ENCODE assay signal across 16 cellular contexts in the genomic region with DNA sequence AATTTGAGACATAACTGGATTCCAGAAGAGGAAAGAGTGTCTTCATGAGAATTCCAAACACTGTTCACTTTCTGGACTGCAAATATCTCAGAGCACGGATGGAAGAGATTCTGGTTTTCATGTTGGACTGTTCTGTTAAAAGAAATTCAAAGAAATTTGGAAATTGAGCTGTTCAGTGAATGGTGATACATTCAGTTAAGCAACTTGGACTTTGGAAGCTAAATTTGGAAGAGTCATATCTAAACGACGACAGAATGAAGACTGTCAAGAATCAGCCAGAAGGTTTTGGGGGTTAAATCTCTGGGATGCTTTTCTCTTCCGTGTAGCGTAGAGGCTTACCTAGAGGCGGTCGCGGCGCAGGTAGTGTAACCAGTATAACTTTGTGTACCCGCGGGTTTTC. TPM values are rescaled to one million over a fixed set of nuclear protein-coding genes. Genes with fewer than 3 reads are reported as not detected.
DNase-seq lines count a peak whose midpoint lies in the region; ATAC-seq, FAIRE-seq and TF ChIP-seq lines count a peak whose summit lies in the region.
"Had no signal": no experiment of that assay in that cellular context is flagged by ENCODE, and none has a peak within 500 bp of the region (broad histone marks: within the 10 kb centered on the region; RNA-seq: fewer than 3 reads in every experiment).

No MANE protein-coding gene starts in this region.

- H3K4me3 ChIP-seq in liver (ENCODE audit: low read depth in 1 of 3, low read length in 3 of 3) (no peak overlapping the region), HepG2 (replicated peaks in 1 of 3; ENCODE audit: insufficient read depth in 1 of 3, low read depth in 2 of 3, low read length in 3 of 3) (no peak overlapping the region)
- H3K4me3 ChIP-seq: BLaER1 treated with 17β-estradiol and CSF1 and Interleukin-3, amounts not matched to agents 10 nM and 100 nM; GM23248 had no signal

- peaks cover 45% of the 10 kb centered on the region for H3K36me3 Mint-ChIP-seq in chondrocyte (ENCODE audit: low read depth)

- intact Hi-C loops in HepG2 (cut with micrococcal nuclease; ENCODE audit: unreplicated experiment) = no loop called here

- in situ Hi-C loops in HepG2 (cut with HindIII; ENCODE audit: extremely low pct_ligation_motif_present, low pct_unique_long_range_greater_than_20kb) = no loop called here

- TF ChIP-seq CTCF in liver (IDR thresholded peaks at IDR 0.05; ENCODE audit: low read depth, low read length, missing input control) (no peak), HepG2 (CRISPR knock-in tag; IDR thresholded peaks at IDR 0.05) (no peak), chondrocyte (IDR thresholded peaks at IDR 0.05) (no peak)

- peaks cover 3% of the 10 kb centered on the region for H3K4me1 Mint-ChIP-seq in chondrocyte (ENCODE audit: low read depth)

- no peak for DNase-seq in HepG2 (ENCODE audit: low spot score)
- no peak for DNase-seq in chondrocyte (ENCODE audit: low spot score)
- no peak for DNase-seq in left lobe of liver (ENCODE audit: low spot score)
- no peak for DNase-seq in ecto neural progenitor cell (ENCODE audit: low spot score)
- DNase-seq in LoVo (ENCODE audit: low spot score) = no peak
- no peak for DNase-seq in central memory CD4-positive, alpha-beta T cell
- no peak for DNase-seq in NCI-H345 treated with DMSO at 0.1 percent for 48 hours (lab: John Stamatoyannopoulos, UW; ENCODE audit: unreplicated experiment)
- DNase-seq: ACHN; CD4-positive, CD25-positive, alpha-beta regulatory T cell; DMS53; GF-D8; GM23248 had no signal

- H3K9ac ChIP-seq in liver (ENCODE audit: low read depth in 1 of 2, low read length in 2 of 2) (no peak overlapping the region), HepG2 (ENCODE audit: insufficient read depth, low read depth, low read length) (no peak overlapping the region)
- H3K9ac ChIP-seq: BLaER1 treated with 17β-estradiol and CSF1 and Interleukin-3, amounts not matched to agents 10 nM and 100 nM; GM23248 had no signal

- TF ChIP-seq EP300 in HepG2 (IDR thresholded peaks at IDR 0.05; ENCODE audit: low read depth in 2 of 2, low read length in 2 of 2) (no peak), HepG2 (CRISPR knock-in tag; IDR thresholded peaks at IDR 0.05; ENCODE audit: borderline replicate concordance) (no peak)

- H3K36me3 ChIP-seq in liver (ENCODE audit: control insufficient read depth in 4 of 4, insufficient read depth in 3 of 4, low read depth in 1 of 4, low read length in 3 of 4) (peaks cover 13 to 61% (median 53%) of the 10 kb centered on the region in 4 donors), HepG2 (replicated peaks in 1 of 2; ENCODE audit: control insufficient read depth in 1 of 2, insufficient read depth in 2 of 2, low read length in 2 of 2) (peaks cover 48 to 90% of the 10 kb centered on the region in 2 experiments)

- TF ChIP-seq RAD21 in liver (IDR thresholded peaks at IDR 0.05) (no peak), HepG2 (CRISPR knock-in tag; IDR thresholded peaks at IDR 0.05) (no peak)

- peak overlapping the region; percentile 12 for H3K27ac Mint-ChIP-seq in chondrocyte (ENCODE audit: unreplicated experiment)
- H3K27ac Mint-ChIP-seq: CD4-positive, CD25-positive, alpha-beta regulatory T cell had no signal

- H3K4me3 Mint-ChIP-seq in chondrocyte (ENCODE audit: unreplicated experiment) = no peak overlapping the region
- H3K4me3 Mint-ChIP-seq: CD4-positive, CD25-positive, alpha-beta regulatory T cell had no signal

- POLR2A ChIA-PET in HepG2 (lab: Yijun Ruan, JAX) = interaction anchor here (1.0 kb wide), 1 partner anchor 26 kb away, joined by 3 read pairs; a partner anchor contains a TSS

- no peak overlapping the region for H3K4me2 ChIP-seq in HepG2 (ENCODE audit: low read depth, low read length)
- H3K4me2 ChIP-seq: BLaER1 treated with 17β-estradiol and CSF1 and Interleukin-3, amounts not matched to agents 10 nM and 100 nM had no signal

- ATAC-seq in HepG2 = no peak
- peak; percentile 69 for ATAC-seq in left lobe of liver
- ATAC-seq: HCT116 had no signal

- WGBS in liver = 74% methylated on average over 11 of the region's 11 CpGs
- WGBS in HepG2 (ENCODE audit: low lambda C conversion rate) = 89% methylated on average over 9 of the region's 11 CpGs

- H2AFZ ChIP-seq in HepG2 (ENCODE audit: low read length) = no peak overlapping the region
- H2AFZ ChIP-seq: GM23248 had no signal

- peaks cover 12% of the 10 kb centered on the region for H4K20me1 ChIP-seq in HepG2 (ENCODE audit: insufficient read depth, low read length)

- CTCF ChIA-PET in HepG2 (lab: Yijun Ruan, JAX; ENCODE audit: low intra/inter-chr PET ratio, low total read pairs) = no interaction called here

- H3K4me1 ChIP-seq in liver (ENCODE audit: control insufficient read depth in 4 of 4, insufficient read depth in 4 of 4, low read length in 3 of 4) (peaks cover 6 to 22% (median 15%) of the 10 kb centered on the region in 4 donors), HepG2 (ENCODE audit: insufficient read depth, low read length) (no peaks in the 10 kb centered on the region)
- H3K4me1 ChIP-seq: BLaER1 treated with 17β-estradiol and CSF1 and Interleukin-3, amounts not matched to agents 10 nM and 100 nM had no signal

- no peak for TF ChIP-seq POLR2A in HepG2 (IDR thresholded peaks at IDR 0.05; ENCODE audit: insufficient read depth in 1 of 2, low read depth in 2 of 2, low read length in 2 of 2)

- H3K9me3 Mint-ChIP-seq in chondrocyte (ENCODE audit: low read depth) = no peaks in the 10 kb centered on the region
- H3K9me3 Mint-ChIP-seq: CD4-positive, CD25-positive, alpha-beta regulatory T cell had no signal

- H3K27ac ChIP-seq in liver (ENCODE audit: low read depth in 1 of 2, low read length in 2 of 2) (peak overlapping the region in 1 of 2 donors; percentile 37), HepG2 (ENCODE audit: extremely low read length, insufficient read depth, low read length) (no peak overlapping the region)
- H3K27ac ChIP-seq: BLaER1 treated with 17β-estradiol and CSF1 and Interleukin-3, amounts not matched to agents 10 nM and 100 nM; GM23248 had no signal

- BruUV-seq in HepG2 (replicated peaks; lab: Mats Ljungman, UMichigan) = no TSS peak

- H3K27me3 Mint-ChIP-seq in chondrocyte (ENCODE audit: low read depth) = no peaks in the 10 kb centered on the region
- H3K27me3 Mint-ChIP-seq: CD4-positive, CD25-positive, alpha-beta regulatory T cell had no signal

- no peak for FAIRE-seq in HepG2 (lab: Jason Lieb, UNC)
- FAIRE-seq: H54 had no signal

- H3K27me3 ChIP-seq in liver (ENCODE audit: control insufficient read depth in 4 of 4, insufficient read depth in 4 of 4, low read length in 3 of 4) (no peaks in the 10 kb centered on the region), HepG2 (ENCODE audit: control insufficient read depth in 1 of 2, insufficient read depth in 2 of 2, low read length in 2 of 2) (no peaks in the 10 kb centered on the region)
- H3K27me3 ChIP-seq: BLaER1 treated with 17β-estradiol and CSF1 and Interleukin-3, amounts not matched to agents 10 nM and 100 nM had no signal

- peaks cover 27% of the 10 kb centered on the region for H3K79me2 ChIP-seq in HepG2 (ENCODE audit: insufficient read depth, low read length)

- H3K9me3 ChIP-seq in liver (ENCODE audit: control insufficient read depth in 4 of 4, low read length in 3 of 4) = no peaks in the 10 kb centered on the region
- H3K9me3 ChIP-seq in HepG2 (ENCODE audit: low read length) = no peaks in the 10 kb centered on the region
- H3K9me3 ChIP-seq: BLaER1 treated with 17β-estradiol and CSF1 and Interleukin-3, amounts not matched to agents 10 nM and 100 nM had no signal

RNA-seq across cellular contexts. Expression of a gene that starts 25.6 kb away (rescaled TPM):
- total RNA-seq in liver (10 to 100 TPM; 52.1 to 65.0 TPM), HepG2 (2016; rRNA removed; fragmentation: Illumina TruSeq; extraction: Trizol) (28.4 and 43.4 TPM in 2 replicates), chondrocyte (56.6 to 77.1 TPM (median 58.3 TPM) in 3 replicates), left lobe of liver (48.6 TPM)
- polyA plus RNA-seq in liver (10 to 100 TPM; 16.5 to 24.8 TPM), HepG2 (2011; rRNA removed) (21.0 and 27.2 TPM in 2 replicates)
- total RNA-seq in HepG2 (2016; cell fraction: cytosol; rRNA removed; fragmentation: Illumina TruSeq; extraction: Trizol; ENCODE audit: low read depth) = 14.7 and 17.5 TPM in 2 replicates
- 31.2 and 39.6 TPM in 2 replicates for total RNA-seq in HepG2 (2016; cell fraction: insoluble cytoplasmic fraction; rRNA removed; fragmentation: Illumina TruSeq; extraction: Trizol)
- 15.8 and 15.9 TPM in 2 replicates for total RNA-seq in HepG2 (2016; cell fraction: membrane; rRNA removed; fragmentation: Illumina TruSeq; extraction: Trizol)
- total RNA-seq in HepG2 (2016; cell fraction: nucleus; rRNA removed; fragmentation: Illumina TruSeq; extraction: Trizol) = 52.0 and 55.7 TPM in 2 replicates
- polyA plus RNA-seq in HepG2 (2011; cell fraction: cytosol; rRNA removed) = 25.0 and 48.1 TPM in 2 replicates
- 153 and 157 TPM in 2 replicates for polyA plus RNA-seq in HepG2 (2011; cell fraction: nucleus; rRNA removed)
- 55.4 and 72.9 TPM in 2 replicates for polyA plus RNA-seq in HepG2 (2012)
- polyA plus RNA-seq in HepG2 (2016; cell fraction: cytosol; fragmentation: Illumina TruSeq; extraction: Trizol; ENCODE audit: low read depth) = 3.6 and 3.8 TPM in 2 replicates
- 67.5 and 86.2 TPM in 2 replicates for polyA plus RNA-seq in HepG2 (2016; cell fraction: insoluble cytoplasmic fraction; fragmentation: Illumina TruSeq; extraction: Trizol; ENCODE audit: low read depth)
- 6.0 and 7.3 TPM in 2 replicates for polyA plus RNA-seq in HepG2 (2016; cell fraction: membrane; fragmentation: Illumina TruSeq; extraction: Trizol; ENCODE audit: low read depth)
- polyA plus RNA-seq in HepG2 (2016; cell fraction: nucleus; fragmentation: Illumina TruSeq; extraction: Trizol; ENCODE audit: insufficient read depth, low read depth) = 107 and 108 TPM in 2 replicates
- 19.3 and 26.4 TPM in 2 replicates for polyA minus RNA-seq in HepG2 (2011; rRNA and poly(A)+ RNA removed; ENCODE audit: low replicate concordance)
- polyA minus RNA-seq in HepG2 (2011; cell fraction: cytosol; rRNA and poly(A)+ RNA removed) = 31.4 and 31.7 TPM in 2 replicates
- 66.7 and 69.6 TPM in 2 replicates for polyA minus RNA-seq in HepG2 (2011; cell fraction: nucleus; rRNA and poly(A)+ RNA removed)

RNA-seq across cellular contexts. Expression of a gene that starts 25.9 kb away (rescaled TPM):
- total RNA-seq in liver = 10 to 100 TPM; 25.8 to 57.8 TPM
- polyA plus RNA-seq in liver = 10 to 100 TPM; 18.7 to 31.2 TPM
- 22.9 and 31.5 TPM in 2 replicates for total RNA-seq in HepG2 (2016; rRNA removed; fragmentation: Illumina TruSeq; extraction: Trizol)
- total RNA-seq in HepG2 (2016; cell fraction: cytosol; rRNA removed; fragmentation: Illumina TruSeq; extraction: Trizol; ENCODE audit: low read depth) = 28.6 and 30.0 TPM in 2 replicates
- total RNA-seq in HepG2 (2016; cell fraction: insoluble cytoplasmic fraction; rRNA removed; fragmentation: Illumina TruSeq; extraction: Trizol) = 16.7 and 28.5 TPM in 2 replicates
- total RNA-seq in HepG2 (2016; cell fraction: membrane; rRNA removed; fragmentation: Illumina TruSeq; extraction: Trizol) = 18.7 and 21.5 TPM in 2 replicates
- 38.9 and 43.4 TPM in 2 replicates for total RNA-seq in HepG2 (2016; cell fraction: nucleus; rRNA removed; fragmentation: Illumina TruSeq; extraction: Trizol)
- 11.2 and 16.8 TPM in 2 replicates for polyA plus RNA-seq in HepG2 (2011; rRNA removed)
- polyA plus RNA-seq in HepG2 (2011; cell fraction: cytosol; rRNA removed) = 4.4 and 7.8 TPM in 2 replicates
- 123 and 130 TPM in 2 replicates for polyA plus RNA-seq in HepG2 (2011; cell fraction: nucleus; rRNA removed)
- 34.2 and 41.5 TPM in 2 replicates for polyA plus RNA-seq in HepG2 (2012)
- 7.4 and 9.0 TPM in 2 replicates for polyA plus RNA-seq in HepG2 (2016; cell fraction: cytosol; fragmentation: Illumina TruSeq; extraction: Trizol; ENCODE audit: low read depth)
- polyA plus RNA-seq in HepG2 (2016; cell fraction: insoluble cytoplasmic fraction; fragmentation: Illumina TruSeq; extraction: Trizol; ENCODE audit: low read depth) = 37.3 and 38.4 TPM in 2 replicates
- polyA plus RNA-seq in HepG2 (2016; cell fraction: membrane; fragmentation: Illumina TruSeq; extraction: Trizol; ENCODE audit: low read depth) = 8.7 and 10.4 TPM in 2 replicates
- polyA plus RNA-seq in HepG2 (2016; cell fraction: nucleus; fragmentation: Illumina TruSeq; extraction: Trizol; ENCODE audit: insufficient read depth, low read depth) = 110 and 111 TPM in 2 replicates
- 14.4 and 17.7 TPM in 2 replicates for polyA minus RNA-seq in HepG2 (2011; rRNA and poly(A)+ RNA removed; ENCODE audit: low replicate concordance)
- polyA minus RNA-seq in HepG2 (2011; cell fraction: cytosol; rRNA and poly(A)+ RNA removed) = 7.1 and 9.7 TPM in 2 replicates
- 82.5 and 91.5 TPM in 2 replicates for polyA minus RNA-seq in HepG2 (2011; cell fraction: nucleus; rRNA and poly(A)+ RNA removed)
- total RNA-seq in chondrocyte = 48.2 to 62.7 TPM (median 49.2 TPM) in 3 replicates
- 49.4 TPM for total RNA-seq in left lobe of liver

RNA-seq across cellular contexts. Expression of a gene that starts 31.9 kb away (rescaled TPM):
- total RNA-seq in liver (10 to 100 TPM; 11.5 to 19.0 TPM), HepG2 (2016; rRNA removed; fragmentation: Illumina TruSeq; extraction: Trizol) (35.4 and 37.9 TPM in 2 replicates), chondrocyte (61.0 to 66.6 TPM (median 65.3 TPM) in 3 replicates), left lobe of liver (38.4 TPM)
- polyA plus RNA-seq in liver (10 to 100 TPM; 42.7 to 84.0 TPM), HepG2 (2011; rRNA removed) (28.8 and 40.0 TPM in 2 replicates)
- total RNA-seq in HepG2 (2016; cell fraction: cytosol; rRNA removed; fragmentation: Illumina TruSeq; extraction: Trizol; ENCODE audit: low read depth) = 20.7 and 21.7 TPM in 2 replicates
- total RNA-seq in HepG2 (2016; cell fraction: insoluble cytoplasmic fraction; rRNA removed; fragmentation: Illumina TruSeq; extraction: Trizol) = 38.9 and 39.8 TPM in 2 replicates
- total RNA-seq in HepG2 (2016; cell fraction: membrane; rRNA removed; fragmentation: Illumina TruSeq; extraction: Trizol) = 22.9 and 26.0 TPM in 2 replicates
- total RNA-seq in HepG2 (2016; cell fraction: nucleus; rRNA removed; fragmentation: Illumina TruSeq; extraction: Trizol) = 18.4 and 19.8 TPM in 2 replicates
- polyA plus RNA-seq in HepG2 (2011; cell fraction: cytosol; rRNA removed) = 16.8 and 30.9 TPM in 2 replicates
- 13.2 and 15.1 TPM in 2 replicates for polyA plus RNA-seq in HepG2 (2011; cell fraction: nucleus; rRNA removed)
- 13.1 and 19.3 TPM in 2 replicates for polyA plus RNA-seq in HepG2 (2012)
- 20.6 and 24.5 TPM in 2 replicates for polyA plus RNA-seq in HepG2 (2016; cell fraction: cytosol; fragmentation: Illumina TruSeq; extraction: Trizol; ENCODE audit: low read depth)
- polyA plus RNA-seq in HepG2 (2016; cell fraction: insoluble cytoplasmic fraction; fragmentation: Illumina TruSeq; extraction: Trizol; ENCODE audit: low read depth) = 37.7 and 43.8 TPM in 2 replicates
- 19.5 and 22.0 TPM in 2 replicates for polyA plus RNA-seq in HepG2 (2016; cell fraction: membrane; fragmentation: Illumina TruSeq; extraction: Trizol; ENCODE audit: low read depth)
- 32.1 and 41.0 TPM in 2 replicates for polyA plus RNA-seq in HepG2 (2016; cell fraction: nucleus; fragmentation: Illumina TruSeq; extraction: Trizol; ENCODE audit: insufficient read depth, low read depth)
- 14.6 and 22.6 TPM in 2 replicates for polyA minus RNA-seq in HepG2 (2011; rRNA and poly(A)+ RNA removed; ENCODE audit: low replicate concordance)
- polyA minus RNA-seq in HepG2 (2011; cell fraction: cytosol; rRNA and poly(A)+ RNA removed) = 6.3 and 9.1 TPM in 2 replicates
- polyA minus RNA-seq in HepG2 (2011; cell fraction: nucleus; rRNA and poly(A)+ RNA removed) = 6.0 and 7.5 TPM in 2 replicates

RNA-seq across cellular contexts. Expression of a gene that starts 32.4 kb away (rescaled TPM):
- total RNA-seq in liver = 1 to 10 TPM; 1.3 to 1.4 TPM
- polyA plus RNA-seq in liver = 1 to 10 TPM; 2.4 to 2.5 TPM
- 2.8 TPM in 2 replicates for total RNA-seq in HepG2 (2016; rRNA removed; fragmentation: Illumina TruSeq; extraction: Trizol)
- 2.6 and 3.3 TPM in 2 replicates for total RNA-seq in HepG2 (2016; cell fraction: cytosol; rRNA removed; fragmentation: Illumina TruSeq; extraction: Trizol; ENCODE audit: low read depth)
- total RNA-seq in HepG2 (2016; cell fraction: insoluble cytoplasmic fraction; rRNA removed; fragmentation: Illumina TruSeq; extraction: Trizol) = 1.6 and 2.1 TPM in 2 replicates
- 3.9 and 5.5 TPM in 2 replicates for total RNA-seq in HepG2 (2016; cell fraction: membrane; rRNA removed; fragmentation: Illumina TruSeq; extraction: Trizol)
- 0.81 and 0.94 TPM in 2 replicates for total RNA-seq in HepG2 (2016; cell fraction: nucleus; rRNA removed; fragmentation: Illumina TruSeq; extraction: Trizol)
- polyA plus RNA-seq in HepG2 (2011; rRNA removed) = 3.9 and 4.6 TPM in 2 replicates
- 4.2 and 6.2 TPM in 2 replicates for polyA plus RNA-seq in HepG2 (2011; cell fraction: cytosol; rRNA removed)
- 6.3 and 7.3 TPM in 2 replicates for polyA plus RNA-seq in HepG2 (2011; cell fraction: nucleus; rRNA removed)
- polyA plus RNA-seq in HepG2 (2012) = 1.9 and 3.0 TPM in 2 replicates
- polyA plus RNA-seq in HepG2 (2016; cell fraction: cytosol; fragmentation: Illumina TruSeq; extraction: Trizol; ENCODE audit: low read depth) = 3.6 and 4.2 TPM in 2 replicates
- 2.5 and 3.3 TPM in 2 replicates for polyA plus RNA-seq in HepG2 (2016; cell fraction: insoluble cytoplasmic fraction; fragmentation: Illumina TruSeq; extraction: Trizol; ENCODE audit: low read depth)
- 3.3 and 3.5 TPM in 2 replicates for polyA plus RNA-seq in HepG2 (2016; cell fraction: membrane; fragmentation: Illumina TruSeq; extraction: Trizol; ENCODE audit: low read depth)
- 3.3 and 3.4 TPM in 2 replicates for polyA plus RNA-seq in HepG2 (2016; cell fraction: nucleus; fragmentation: Illumina TruSeq; extraction: Trizol; ENCODE audit: insufficient read depth, low read depth)
- 0.21 and 1.8 TPM in 2 replicates for polyA minus RNA-seq in HepG2 (2011; rRNA and poly(A)+ RNA removed; ENCODE audit: low replicate concordance)
- 1.1 and 3.1 TPM in 2 replicates for polyA minus RNA-seq in HepG2 (2011; cell fraction: cytosol; rRNA and poly(A)+ RNA removed)
- polyA minus RNA-seq in HepG2 (2011; cell fraction: nucleus; rRNA and poly(A)+ RNA removed) = 0.52 and 1.1 TPM in 2 replicates
- total RNA-seq in chondrocyte = 7.2 to 9.9 TPM (median 9.9 TPM) in 3 replicates
- total RNA-seq in left lobe of liver = 4.1 TPM

RNA-seq across cellular contexts. Expression of a gene that starts 41.6 kb away (rescaled TPM):
- total RNA-seq in liver (100 to 1,000 TPM in 1 of 2 donors, 10 to 100 TPM in 1; 47.2 to 251 TPM), HepG2 (2016; rRNA removed; fragmentation: Illumina TruSeq; extraction: Trizol) (706 and 763 TPM in 2 replicates), chondrocyte (537 to 578 TPM (median 548 TPM) in 3 replicates), left lobe of liver (241 TPM)
- polyA plus RNA-seq in liver (100 to 1,000 TPM; 390 to 556 TPM), HepG2 (2011; rRNA removed) (740 and 962 TPM in 2 replicates)
- 1,266 and 1,322 TPM in 2 replicates for total RNA-seq in HepG2 (2016; cell fraction: cytosol; rRNA removed; fragmentation: Illumina TruSeq; extraction: Trizol; ENCODE audit: low read depth)
- 739 and 797 TPM in 2 replicates for total RNA-seq in HepG2 (2016; cell fraction: insoluble cytoplasmic fraction; rRNA removed; fragmentation: Illumina TruSeq; extraction: Trizol)
- 1,622 and 1,758 TPM in 2 replicates for total RNA-seq in HepG2 (2016; cell fraction: membrane; rRNA removed; fragmentation: Illumina TruSeq; extraction: Trizol)
- total RNA-seq in HepG2 (2016; cell fraction: nucleus; rRNA removed; fragmentation: Illumina TruSeq; extraction: Trizol) = 259 and 275 TPM in 2 replicates
- polyA plus RNA-seq in HepG2 (2011; cell fraction: cytosol; rRNA removed) = 548 and 718 TPM in 2 replicates
- 184 and 190 TPM in 2 replicates for polyA plus RNA-seq in HepG2 (2011; cell fraction: nucleus; rRNA removed)
- polyA plus RNA-seq in HepG2 (2012) = 1,022 and 1,044 TPM in 2 replicates
- polyA plus RNA-seq in HepG2 (2016; cell fraction: cytosol; fragmentation: Illumina TruSeq; extraction: Trizol; ENCODE audit: low read depth) = 1,678 and 1,761 TPM in 2 replicates
- 756 and 780 TPM in 2 replicates for polyA plus RNA-seq in HepG2 (2016; cell fraction: insoluble cytoplasmic fraction; fragmentation: Illumina TruSeq; extraction: Trizol; ENCODE audit: low read depth)
- polyA plus RNA-seq in HepG2 (2016; cell fraction: membrane; fragmentation: Illumina TruSeq; extraction: Trizol; ENCODE audit: low read depth) = 1,750 and 1,946 TPM in 2 replicates
- polyA plus RNA-seq in HepG2 (2016; cell fraction: nucleus; fragmentation: Illumina TruSeq; extraction: Trizol; ENCODE audit: insufficient read depth, low read depth) = 539 and 605 TPM in 2 replicates
- polyA minus RNA-seq in HepG2 (2011; rRNA and poly(A)+ RNA removed; ENCODE audit: low replicate concordance) = 163 and 316 TPM in 2 replicates
- polyA minus RNA-seq in HepG2 (2011; cell fraction: cytosol; rRNA and poly(A)+ RNA removed) = 334 and 359 TPM in 2 replicates
- polyA minus RNA-seq in HepG2 (2011; cell fraction: nucleus; rRNA and poly(A)+ RNA removed) = 64.5 and 86.4 TPM in 2 replicates
